8 cellular contexts compared by ENCODE assay signal in the genomic region with DNA sequence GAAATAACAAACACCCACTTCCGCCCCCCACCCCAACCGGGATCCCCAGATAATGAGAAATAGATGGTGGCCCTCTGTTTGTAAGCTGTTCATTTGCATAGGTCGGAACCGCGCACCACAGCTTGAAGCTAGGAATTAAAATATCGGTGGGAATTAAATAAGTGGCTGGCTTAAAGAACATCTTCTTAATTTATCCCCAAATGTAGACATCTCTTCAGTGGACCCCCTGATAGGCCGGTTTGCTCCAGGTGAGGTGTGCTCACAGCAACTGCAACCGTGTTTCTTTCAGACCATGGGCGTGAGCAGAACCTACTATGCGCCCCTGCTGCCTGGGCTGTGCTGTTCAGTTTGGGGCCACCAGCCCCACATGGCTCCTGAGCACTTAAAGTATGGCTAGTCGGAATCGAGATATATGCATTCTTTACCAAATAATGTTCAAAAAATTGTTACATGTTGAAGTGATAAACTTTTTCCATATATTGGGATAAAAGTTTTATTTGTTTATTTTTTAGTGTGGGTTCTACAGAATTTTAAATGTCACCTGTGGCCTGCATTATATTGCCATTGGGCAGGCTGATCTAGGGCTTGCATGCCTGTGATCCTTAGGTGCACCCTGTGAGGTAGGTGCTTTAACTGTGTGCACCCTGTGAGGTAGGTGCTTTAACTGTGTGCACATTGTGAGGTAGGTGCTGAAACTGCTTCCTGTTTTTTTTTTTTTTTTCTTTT. TPM values are rescaled to one million over a fixed set of nuclear protein-coding genes. Genes with fewer than 3 reads are reported as not detected.
DNase-seq lines count a peak whose midpoint lies in the region; ATAC-seq and TF ChIP-seq lines count a peak whose summit lies in the region.

No MANE protein-coding gene starts in this region.

- peak overlapping the region; percentile 65 for H3K4me2 ChIP-seq in MM.1S (ENCODE audit: low read depth, low read length)

- H3K27me3 ChIP-seq in MM.1S (replicated peaks; ENCODE audit: insufficient read depth, low read length) (no peaks in the 10 kb centered on the region), lung (ENCODE audit: control insufficient read depth, insufficient read depth) (no peaks in the 10 kb centered on the region), uterus (no peaks in the 10 kb centered on the region)

- peaks cover 36% of the 10 kb centered on the region for H3K79me2 ChIP-seq in MM.1S (ENCODE audit: low read length)

- H3K9ac ChIP-seq in MM.1S (ENCODE audit: low read length) = peak overlapping the region; percentile 86

- H3K9me2 ChIP-seq in MM.1S (replicated peaks; ENCODE audit: insufficient read depth, low read length) = no peaks in the 10 kb centered on the region

- no peak for TF ChIP-seq POLR2A in uterus (IDR thresholded peaks at IDR 0.05)

- peak overlapping the region; percentile 94 to 99 (median 96) for H3K4me3 Mint-ChIP-seq in brain

- no peaks in the 10 kb centered on the region for H3F3A ChIP-seq in MM.1S (ENCODE audit: insufficient read depth, low read length)

- WGBS in lung, 2 donors = 23 to 25% methylated on average over 12 of the region's 12 CpGs

- H3K36me3 ChIP-seq in MM.1S (replicated peaks; ENCODE audit: insufficient read depth, low read length) = no peaks in the 10 kb centered on the region
- H3K36me3 ChIP-seq in lung (ENCODE audit: control insufficient read depth in 2 of 2, insufficient read depth in 2 of 2, low read length in 2 of 2) = no peaks in the 10 kb centered on the region
- H3K36me3 ChIP-seq in uterus = no peaks in the 10 kb centered on the region

- H3K4me1 ChIP-seq in MM.1S (ENCODE audit: low read length) (no peaks in the 10 kb centered on the region; the same call in 1 of the 2 replicates), lung (ENCODE audit: control insufficient read depth in 2 of 2, insufficient read depth in 2 of 2, low read length in 2 of 2) (peaks cover 5 to 16% of the 10 kb centered on the region in 2 donors), uterus (peaks cover 0 to 3% of the 10 kb centered on the region in 2 donors)

- H3K9me3 ChIP-seq in MM.1S (replicated peaks; ENCODE audit: insufficient read depth, low read length) (no peaks in the 10 kb centered on the region), lung (ENCODE audit: control insufficient read depth in 2 of 2, insufficient read depth in 1 of 2, low read length in 1 of 2) (no peaks in the 10 kb centered on the region), uterus (no peaks in the 10 kb centered on the region)

- DNase-seq in Daoy (ENCODE audit: low read depth) (peak; percentile 39), MM.1S (peak; percentile 42), lung (ENCODE audit: low spot score) (no peak), uterus (no peak), LoVo (ENCODE audit: low spot score) (no peak), GDM1 (lab: John Stamatoyannopoulos, UW) (no peak)

- peak overlapping the region; percentile 65; the same call in 1 of the 2 replicates for H3K27ac ChIP-seq in MM.1S (ENCODE audit: low read length)
- peak overlapping the region; percentile 97 to 99 for H3K27ac ChIP-seq in lung (ENCODE audit: low read depth in 1 of 2, low read length in 1 of 2)
- H3K27ac ChIP-seq in uterus = peak overlapping the region; percentile 94 to 95

- peak; percentile 24 for ATAC-seq in GM21367 (IDR thresholded peaks at IDR 0.05; ENCODE audit: unreplicated experiment)
- no peak for ATAC-seq in lung (ENCODE audit: insufficient read depth, low FRiP score)

- no peaks in the 10 kb centered on the region for H4K20me1 ChIP-seq in MM.1S (ENCODE audit: insufficient read depth, low read length)

- H3K9me3 Mint-ChIP-seq in brain = peaks cover 0 to 2% (median 0%) of the 10 kb centered on the region in 5 experiments

- no peak for TF ChIP-seq CTCF in MM.1S (IDR thresholded peaks at IDR 0.05; ENCODE audit: low read length)
- no peak for TF ChIP-seq CTCF in brain (conservative IDR thresholded peaks at IDR 0.05)
- no peak for TF ChIP-seq CTCF in lung (IDR thresholded peaks at IDR 0.05; ENCODE audit: control extremely low read depth, extremely low read depth)
- no peak for TF ChIP-seq CTCF in uterus (IDR thresholded peaks at IDR 0.05)

- intact Hi-C loops in uterus (cut with DNase I; ENCODE audit: low total_unique reads) = no loop called here

- H3K27me3 Mint-ChIP-seq in brain = no peaks in the 10 kb centered on the region

- H3K4me3 ChIP-seq in MM.1S (ENCODE audit: low read length) (peak overlapping the region; percentile 72), lung (peak overlapping the region; percentile 92), uterus (peak overlapping the region; percentile 52 to 88)

- peak overlapping the region; percentile 98 to 100 (median 99) for H3K27ac Mint-ChIP-seq in brain

- peak overlapping the region; percentile 83 for H2AFZ ChIP-seq in MM.1S (ENCODE audit: low read length)

- peaks cover 19% of the 10 kb centered on the region for H3K36me3 Mint-ChIP-seq in brain

- H3K4me1 Mint-ChIP-seq in brain = peaks cover 84% of the 10 kb centered on the region

RNA-seq across cellular contexts. Expression of gene DICER1, which starts 0.8 kb away (rescaled TPM):
- total RNA-seq in Daoy (2014; rRNA removed; shearing (Covaris generic)) = 31.6 and 35.0 TPM in 2 replicates
- polyA plus RNA-seq in brain (ENCODE audit: insufficient read depth, low read depth, low replicate concordance) (5.9 TPM), lung (10 to 100 TPM in 1 of 2 donors, 1 to 10 TPM in 1; 9.1 to 20.2 TPM)
- total RNA-seq in lung (100 to 1,000 TPM in 1 of 2 donors, 10 to 100 TPM in 1; 67.9 to 103 TPM), uterus (100 to 1,000 TPM in 1 of 4 donors, 10 to 100 TPM in 3; 81.6 to 103 (median 88.8) TPM)

Comparison
In these comparisons a context has a peak if more than half of its experiments do, and no peak if none do; other contexts are left out.
1. DNase-seq: peak in Daoy (single experiment) and MM.1S (single experiment); none in lung (single experiment), uterus (0 of 2), LoVo (single experiment) and GDM1 (single experiment).
2. Peak in every context shown above with its lines, with median percentiles within 50 percentile points of each other: H3K27ac ChIP-seq and H3K4me3 ChIP-seq.